In genomic region chr13:35898041-35898440, GRCh38 we compare ENCODE assay signal across 9 cellular contexts.
"Had no signal": no experiment of that assay in that cellular context is flagged by ENCODE, and none has a peak within 500 bp of the region (broad histone marks: within the 10 kb centered on the region; RNA-seq: fewer than 3 reads in every experiment).

No MANE protein-coding gene starts in this region.

- H3K9me3 Mint-ChIP-seq: GM23338, H9, HFFc6 had no signal

- H3K9me3 ChIP-seq: HAP-1 had no signal

- H3K27ac ChIP-seq: GM23248 had no signal

- H3K4me1 ChIP-seq: HAP-1 had no signal

- H3K4me3 ChIP-seq: GM23248, GM23338, HAP-1 had no signal

- H3K4me3 Mint-ChIP-seq: GM23338, H9, HFFc6 had no signal

- ATAC-seq: GM23338, HCT116 had no signal

- DNase-seq: GM23248, GOT3, H7, H9, HCEC 1CT, HFFc6 had no signal

- H3K36me3 ChIP-seq: HAP-1 had no signal

- H3K27ac Mint-ChIP-seq: GM23338, H9, HFFc6 had no signal
